In the genomic region with DNA sequence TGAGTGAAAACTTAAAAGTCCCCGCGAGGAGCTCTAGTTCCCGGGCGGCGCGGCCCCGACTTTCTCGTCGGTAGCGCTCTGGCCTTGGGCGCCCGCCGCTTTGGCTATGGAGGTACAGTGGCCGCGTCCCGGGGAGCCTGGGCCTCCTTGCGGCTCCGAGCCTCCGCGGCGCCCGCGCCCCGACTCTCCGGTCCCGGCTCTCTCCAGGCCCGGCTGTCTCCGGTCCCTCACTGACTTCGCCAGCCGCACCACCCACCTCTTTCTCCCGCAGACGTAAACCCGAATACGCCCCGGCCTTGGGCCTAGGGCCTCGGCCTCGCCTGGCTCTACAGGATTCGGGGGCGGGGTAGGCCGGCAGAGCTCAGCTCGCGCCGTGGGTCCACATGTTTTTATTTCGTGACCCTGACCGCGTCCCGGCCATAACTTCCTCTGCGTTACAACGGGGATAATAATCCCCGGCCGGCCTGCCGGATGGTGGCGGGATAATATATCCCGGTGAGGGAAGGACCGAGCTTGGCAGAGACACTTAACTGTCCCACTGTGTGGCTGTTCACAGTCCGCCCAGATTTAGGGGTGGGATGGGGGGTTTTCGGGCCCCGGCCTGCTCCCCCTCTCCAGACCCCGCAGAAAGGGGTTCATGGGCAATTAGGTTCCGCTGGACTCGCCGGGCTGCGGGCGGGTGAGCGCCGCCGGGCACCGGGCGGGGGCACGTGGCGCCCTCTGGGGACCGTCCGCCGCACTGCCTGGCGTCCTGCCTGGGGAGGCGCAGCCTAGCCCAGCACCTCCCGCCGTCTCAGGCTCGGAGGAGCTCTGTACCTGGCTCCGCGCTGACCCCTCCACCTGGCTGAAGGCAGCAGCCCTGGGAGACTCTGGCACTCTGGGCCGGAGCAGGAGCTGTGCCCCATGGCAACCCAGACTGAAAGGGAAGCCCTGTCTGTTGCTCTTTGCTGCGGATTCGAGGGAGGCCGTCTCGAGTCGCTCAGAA, we compare ENCODE assay signal across 9 cellular contexts. TPM values are rescaled to one million over a fixed set of nuclear protein-coding genes. Genes with fewer than 3 reads are reported as not detected.
A peak's percentile ranks its signal among the peaks of the same experiment; 100 is the strongest.
DNase-seq lines count a peak whose midpoint lies in the region; ATAC-seq and TF ChIP-seq lines count a peak whose summit lies in the region.
"Had no signal": no experiment of that assay in that cellular context is flagged by ENCODE, and none has a peak within 500 bp of the region (broad histone marks: within the 10 kb centered on the region; RNA-seq: fewer than 3 reads in every experiment).

No MANE protein-coding gene starts in this region.

- H3K27me3 ChIP-seq in layer of hippocampus (ENCODE audit: control insufficient read depth, insufficient read depth, low read length) = peaks cover 26% of the 10 kb centered on the region

- CTCF ChIA-PET in MCF 10A (lab: Yijun Ruan, JAX) = interaction anchor here (0.6 to 1.1 kb wide), 3 partner anchors 10 to 345 kb away, joined by 3 read pairs; no protein-coding TSS in a partner anchor

- BruUV-seq in MCF 10A (replicated peaks; lab: Mats Ljungman, UMichigan) = no TSS peak

- H3K36me3 Mint-ChIP-seq in MCF 10A (ENCODE audit: insufficient read depth, unreplicated experiment) (no peaks in the 10 kb centered on the region), type B pancreatic cell (no peaks in the 10 kb centered on the region)

- intact Hi-C loops in MCF 10A (cut with micrococcal nuclease) = loop anchor here (5.0 kb wide), 2 partner anchors 347 to 353 kb away; no protein-coding TSS in a partner anchor

- peak overlapping the region; percentile 57 for H3K27ac ChIP-seq in layer of hippocampus (ENCODE audit: low read depth, low read length)

- H3K9me3 Mint-ChIP-seq in MCF 10A (ENCODE audit: unreplicated experiment) = no peaks in the 10 kb centered on the region
- H3K9me3 Mint-ChIP-seq in type B pancreatic cell = no peaks in the 10 kb centered on the region

- H3K4me3 Mint-ChIP-seq in MCF 10A (ENCODE audit: unreplicated experiment) (no peak overlapping the region), type B pancreatic cell (peak overlapping the region; percentile 88)

- ATAC-seq in HG03565 (IDR thresholded peaks at IDR 0.05; ENCODE audit: unreplicated experiment) (peak; percentile 73), GM19324 (IDR thresholded peaks at IDR 0.05; ENCODE audit: low FRiP score, unreplicated experiment) (no peak)

- H3K4me1 Mint-ChIP-seq in MCF 10A (ENCODE audit: insufficient read depth, unreplicated experiment) (peaks cover 24% of the 10 kb centered on the region), type B pancreatic cell (ENCODE audit: unreplicated experiment) (peaks cover 5% of the 10 kb centered on the region)

- H3K27ac Mint-ChIP-seq in MCF 10A (ENCODE audit: low read depth, unreplicated experiment) = no peak overlapping the region
- H3K27ac Mint-ChIP-seq in type B pancreatic cell = no peak overlapping the region
- H3K27ac Mint-ChIP-seq: activated naive CD4-positive, alpha-beta T cell treated with anti-CD3 and anti-CD28 coated beads, Interleukin-2, amount 50 U/mL, for 72 hours had no signal

- TF ChIP-seq CTCF in MCF 10A (IDR thresholded peaks at IDR 0.05; ENCODE audit: unreplicated experiment) (peak; percentile 7), type B pancreatic cell (conservative IDR thresholded peaks at IDR 0.05) (peak; percentile 76)

- H3K27me3 Mint-ChIP-seq in MCF 10A (ENCODE audit: insufficient read depth, unreplicated experiment) (no peaks in the 10 kb centered on the region), type B pancreatic cell (peaks cover 95% of the 10 kb centered on the region)

- DNase-seq in stimulated activated CD4-positive, alpha-beta T cell treated with anti-CD3 and anti-CD28 coated beads, Interleukin-15, amount 100 ng/mL, for 24 hours = peak; percentile 42
- no peak for DNase-seq in stimulated activated CD4-positive, alpha-beta T cell treated with anti-CD3 and anti-CD28 coated beads, Interleukin-12 subunit alpha, Interleukin-12 subunit beta, amount 100 ng/mL, for 4 hours
- DNase-seq in MCF 10A (ENCODE audit: unreplicated experiment) (no peak), type B pancreatic cell (ENCODE audit: extremely low spot score, unreplicated experiment) (no peak), medulla oblongata (ENCODE audit: extremely low spot score) (no peak)

- POLR2A ChIA-PET in MCF 10A (lab: Yijun Ruan, JAX) = no interaction called here

RNA-seq across cellular contexts. Expression of gene TBX18, which starts 10.1 kb away (rescaled TPM):
- total RNA-seq in MCF 10A (2022) = 0.39 and 0.42 TPM in 2 replicates
- 8.2 and 9.4 TPM in 2 replicates for total RNA-seq in type B pancreatic cell (ENCODE audit: low replicate concordance)
- total RNA-seq: activated naive CD4-positive, alpha-beta T cell treated with anti-CD3 and anti-CD28 coated beads, Interleukin-2, amount 50 U/mL, for 72 hours had no signal
